ENCODE assay signal across 29 cellular contexts in the genomic region with DNA sequence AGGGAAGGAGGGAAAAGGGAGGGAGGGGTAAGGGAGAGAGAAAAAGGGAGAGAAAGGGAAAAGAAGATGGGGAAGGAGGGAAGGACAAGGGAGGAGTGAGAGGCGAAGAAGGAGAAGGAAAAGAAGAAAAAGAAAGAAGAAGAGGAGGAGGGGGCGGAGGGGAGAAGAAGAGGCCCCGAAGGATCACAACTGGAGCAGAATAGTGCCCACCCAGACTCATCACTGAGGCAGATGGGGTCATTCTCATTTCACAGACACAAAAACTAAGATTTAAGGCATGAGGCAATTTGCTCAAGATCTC. TPM values are rescaled to one million over a fixed set of nuclear protein-coding genes. Genes with fewer than 3 reads are reported as not detected.
DNase-seq lines count a peak whose midpoint lies in the region; ATAC-seq and TF ChIP-seq lines count a peak whose summit lies in the region.
"Had no signal": no experiment of that assay in that cellular context is flagged by ENCODE, and none has a peak within 500 bp of the region (broad histone marks: within the 10 kb centered on the region; RNA-seq: fewer than 3 reads in every experiment).

No MANE protein-coding gene starts in this region.

- no peak for TF ChIP-seq EP300 in upper lobe of left lung (IDR thresholded peaks at IDR 0.05)

- no peaks in the 10 kb centered on the region for H3K9me3 ChIP-seq in colonic mucosa
- H3K9me3 ChIP-seq in mucosa of rectum (ENCODE audit: control insufficient read depth in 2 of 2, low read length in 2 of 2) = no peaks in the 10 kb centered on the region
- no peaks in the 10 kb centered on the region for H3K9me3 ChIP-seq in upper lobe of left lung
- H3K9me3 ChIP-seq: A549, SJCRH30 had no signal

- intact Hi-C loops in Right ventricle myocardium superior (cut with DNase I) (no loop called here), left cardiac atrium (cut with DNase I) (loop anchor here in 1 of 2 donors (2.0 kb wide), 1 partner anchor 40 kb away; a partner anchor contains a TSS), colonic mucosa (cut with DNase I) (no loop called here)

- no peak overlapping the region for H3K9ac ChIP-seq in colonic mucosa (ENCODE audit: low read depth in 2 of 2, low read length in 2 of 2)
- no peak overlapping the region for H3K9ac ChIP-seq in mucosa of rectum (ENCODE audit: low read depth in 1 of 2, low read length in 2 of 2)

- H3K27ac ChIP-seq in colonic mucosa = peak overlapping the region; percentile 84
- peak overlapping the region; percentile 83 to 93 for H3K27ac ChIP-seq in mucosa of rectum (ENCODE audit: low read depth in 2 of 2, low read length in 2 of 2)
- peak overlapping the region; percentile 89 to 98 (median 93) for H3K27ac ChIP-seq in upper lobe of left lung
- H3K27ac ChIP-seq: A549, SJCRH30, VCaP had no signal

- peak; percentile 3 for DNase-seq in Right ventricle myocardium superior
- DNase-seq in left cardiac atrium = no peak
- no peak for DNase-seq in colonic mucosa
- DNase-seq in upper lobe of left lung = no peak
- no peak for DNase-seq in CD1c-positive myeloid dendritic cell (ENCODE audit: extremely low spot score)
- DNase-seq in MV-4-11 (lab: John Stamatoyannopoulos, UW) = no peak
- no peak for DNase-seq in glomerular visceral epithelial cell (ENCODE audit: extremely low spot score)
- DNase-seq: activated CD4-positive, alpha-beta T cell treated with anti-CD3 and anti-CD28 coated beads for 48 hours; activated naive CD4-positive, alpha-beta T cell treated with anti-CD3 and anti-CD28 coated beads, Interleukin-2, amount 10 ng/mL, durations not matched to agents 7 days and 5 days; CD8-positive, alpha-beta T cell; effector memory CD8-positive, alpha-beta T cell; glutamatergic neuron; GOT3; NCI-H1092; NCI-H1694 treated with DMSO at 0.1 percent for 48 hours; NCI-H446 treated with DMSO at 0.1 percent for 48 hours; NCI-H82; posterior cingulate gyrus; SJCRH30; stimulated activated CD4-positive, alpha-beta T cell treated with anti-CD3 and anti-CD28 coated beads, Interleukin-4, amount 100 ng/mL, for 24 hours; T1000 had no signal

- ATAC-seq in Right ventricle myocardium superior (ENCODE audit: poor library complexity) (no peak), left cardiac atrium (no peak), upper lobe of left lung (ENCODE audit: low FRiP score in 2 of 2) (no peak)
- ATAC-seq: A549; CD8-positive, alpha-beta T cell; effector memory CD8-positive, alpha-beta T cell had no signal

- H3K4me3 ChIP-seq in colonic mucosa (no peak overlapping the region), mucosa of rectum (ENCODE audit: low read length in 2 of 2) (no peak overlapping the region), upper lobe of left lung (no peak overlapping the region)
- H3K4me3 ChIP-seq: A549, coronary artery, SJCRH30 had no signal

- H3K4me1 ChIP-seq in colonic mucosa (peaks cover 19% of the 10 kb centered on the region), mucosa of rectum (ENCODE audit: control insufficient read depth in 2 of 2, insufficient read depth in 2 of 2, low read length in 2 of 2) (peaks cover 37 to 39% of the 10 kb centered on the region in 2 donors), upper lobe of left lung (peaks cover 61 to 74% (median 67%) of the 10 kb centered on the region in 4 donors)

- H3K27me3 ChIP-seq in colonic mucosa (no peaks in the 10 kb centered on the region), mucosa of rectum (ENCODE audit: control insufficient read depth in 2 of 2, insufficient read depth in 2 of 2, low read length in 2 of 2) (no peaks in the 10 kb centered on the region), upper lobe of left lung (no peaks in the 10 kb centered on the region)
- H3K27me3 ChIP-seq: SJCRH30 had no signal

- TF ChIP-seq POLR2A in upper lobe of left lung (IDR thresholded peaks at IDR 0.05) = no peak

- WGBS in upper lobe of left lung, 2 donors = 83 to 88% methylated on average over 3 of the region's 3 CpGs

- no peaks in the 10 kb centered on the region for H3K36me3 ChIP-seq in colonic mucosa
- H3K36me3 ChIP-seq in mucosa of rectum (ENCODE audit: control insufficient read depth in 2 of 2, insufficient read depth in 2 of 2, low read length in 2 of 2) = peaks cover 0 to 1% of the 10 kb centered on the region in 2 donors
- H3K36me3 ChIP-seq in upper lobe of left lung = peaks cover 0 to 7% (median 0%) of the 10 kb centered on the region in 4 donors

- TF ChIP-seq CTCF in colonic mucosa (IDR thresholded peaks at IDR 0.05) (no peak), upper lobe of left lung (IDR thresholded peaks at IDR 0.05) (no peak)

RNA-seq across cellular contexts. Expression of a gene that starts 2.7 kb away (rescaled TPM):
- 160 TPM for total RNA-seq in Right ventricle myocardium superior
- 100 to 1,000 TPM; 133 to 147 TPM for total RNA-seq in left cardiac atrium
- 100 to 1,000 TPM in 1 of 2 donors, 10 to 100 TPM in 1; 90.6 to 103 TPM for total RNA-seq in colonic mucosa
- 10 to 100 TPM; 53.2 to 97.3 (median 74.0) TPM for total RNA-seq in upper lobe of left lung

RNA-seq across cellular contexts. Expression of a gene that starts 30.2 kb away (rescaled TPM):
- total RNA-seq in Right ventricle myocardium superior = 0.32 TPM
- total RNA-seq in left cardiac atrium = under 1 TPM in 1 of 2 donors, not detected in 1; 0.29 TPM
- under 1 TPM; 0.25 to 0.27 TPM for total RNA-seq in colonic mucosa
- total RNA-seq in upper lobe of left lung = 1 to 10 TPM in 1 of 6 donors, under 1 TPM in 1, not detected in 4; 0.29 to 1.1 TPM
- total RNA-seq: bronchial epithelial cell, epithelial cell of proximal tubule, HFFc6, kidney epithelial cell, SJCRH30 had no signal

RNA-seq across cellular contexts. Expression of a gene that starts 41.0 kb away (rescaled TPM):
- total RNA-seq in Right ventricle myocardium superior (1.5 TPM), left cardiac atrium (1 to 10 TPM; 1.9 to 2.4 TPM), colonic mucosa (10 to 100 TPM in 1 of 2 donors, 1 to 10 TPM in 1; 7.6 to 33.7 TPM), upper lobe of left lung (1 to 10 TPM; 1.0 to 4.2 (median 2.8) TPM)

RNA-seq across cellular contexts. Expression of a gene that starts 43.7 kb away (rescaled TPM):
- total RNA-seq in Right ventricle myocardium superior (131 TPM), left cardiac atrium (10 to 100 TPM; 45.9 to 51.7 TPM), colonic mucosa (10 to 100 TPM; 44.2 to 45.0 TPM), upper lobe of left lung (10 to 100 TPM; 31.9 to 83.5 (median 66.6) TPM)

RNA-seq across cellular contexts. Expression of a gene that starts 50.3 kb away (rescaled TPM):
- total RNA-seq in Right ventricle myocardium superior (8.4 TPM), left cardiac atrium (10 to 100 TPM; 11.8 to 17.4 TPM), colonic mucosa (1 to 10 TPM; 5.4 to 8.1 TPM), upper lobe of left lung (10 to 100 TPM; 18.7 to 68.1 (median 47.8) TPM)
